Comparison of ENCODE assay signal across 18 cellular contexts in the genomic region with DNA sequence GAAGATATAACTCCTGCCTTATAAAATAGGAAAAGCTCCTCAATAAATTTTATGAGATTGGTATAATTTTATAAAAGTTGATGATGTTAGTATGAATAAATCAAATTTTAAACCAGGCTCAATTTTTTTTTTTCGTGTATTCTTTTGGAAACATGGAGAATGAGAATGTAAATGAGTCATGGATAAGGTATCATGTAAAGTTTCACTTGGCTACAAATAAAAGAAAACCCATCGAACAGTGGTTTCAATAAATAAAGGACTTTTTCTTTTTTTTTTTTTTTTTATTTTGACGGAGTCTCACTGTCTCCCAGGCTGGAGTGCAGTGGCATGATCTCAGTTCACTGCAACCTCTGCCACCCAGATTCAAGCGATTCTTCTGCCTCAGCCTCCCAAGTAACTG.
DNase-seq lines count a peak whose midpoint lies in the region; ATAC-seq, FAIRE-seq and TF ChIP-seq lines count a peak whose summit lies in the region.
"Had no signal": no experiment of that assay in that cellular context is flagged by ENCODE, and none has a peak within 500 bp of the region (broad histone marks: within the 10 kb centered on the region; RNA-seq: fewer than 3 reads in every experiment).

No MANE protein-coding gene starts in this region.

- H3K79me2 ChIP-seq in astrocyte (ENCODE audit: insufficient read depth, low read length): no peaks in the 10 kb centered on the region

- no peaks in the 10 kb centered on the region for H3K9me3 Mint-ChIP-seq in astrocyte (ENCODE audit: unreplicated experiment)
- H3K9me3 Mint-ChIP-seq: CD8-positive, alpha-beta memory T cell; HFFc6 had no signal

- no peak overlapping the region for H2AFZ ChIP-seq in astrocyte (ENCODE audit: low read depth, low read length)

- no peak overlapping the region for H3K4me3 Mint-ChIP-seq in astrocyte (ENCODE audit: unreplicated experiment)
- H3K4me3 Mint-ChIP-seq: B cell; CD8-positive, alpha-beta memory T cell; HFFc6 had no signal

- no peak for TF ChIP-seq POLR2A in spleen (IDR thresholded peaks at IDR 0.05)

- no peaks in the 10 kb centered on the region for H3K27me3 Mint-ChIP-seq in astrocyte (ENCODE audit: low read depth, unreplicated experiment)
- H3K27me3 Mint-ChIP-seq: B cell; CD8-positive, alpha-beta memory T cell had no signal

- peaks cover 2% of the 10 kb centered on the region for H3K36me3 Mint-ChIP-seq in astrocyte (ENCODE audit: low read depth, unreplicated experiment)

- DNase-seq in HT1080 (ENCODE audit: low read depth): peak; percentile 4
- peak; percentile 54 for DNase-seq in astrocyte (ENCODE audit: low read depth)
- DNase-seq in right cardiac atrium: no peak
- DNase-seq in T-helper 1 cell: no peak
- DNase-seq in spleen: no peak
- DNase-seq: Caco-2; CD8-positive, alpha-beta memory T cell; DMS79; GDM1; GOT3; H7; HFFc6 had no signal

- H3K4me1 Mint-ChIP-seq in astrocyte (ENCODE audit: low read depth, unreplicated experiment): no peaks in the 10 kb centered on the region

- no peak overlapping the region for H3K4me2 ChIP-seq in astrocyte (ENCODE audit: low read length)
- H3K4me2 ChIP-seq: BLaER1 treated with 17β-estradiol and CSF1 and Interleukin-3, amounts not matched to agents 10 nM and 100 nM had no signal

- H3K4me3 ChIP-seq in astrocyte (ENCODE audit: insufficient read depth, low read depth, low read length): no peak overlapping the region
- no peak overlapping the region for H3K4me3 ChIP-seq in right cardiac atrium (ENCODE audit: low read length)
- no peak overlapping the region for H3K4me3 ChIP-seq in spleen
- H3K4me3 ChIP-seq: BLaER1 treated with 17β-estradiol and CSF1 and Interleukin-3, amounts not matched to agents 10 nM and 100 nM had no signal

- no peaks in the 10 kb centered on the region for H4K20me1 ChIP-seq in astrocyte (ENCODE audit: insufficient read depth, low read length)

- no peak overlapping the region for H3K27ac Mint-ChIP-seq in astrocyte (ENCODE audit: unreplicated experiment)
- H3K27ac Mint-ChIP-seq: B cell; CD8-positive, alpha-beta memory T cell; HFFc6 had no signal

- TF ChIP-seq CTCF in astrocyte (IDR thresholded peaks at IDR 0.05; ENCODE audit: insufficient read depth, low read depth, low read length) (no peak), spleen (IDR thresholded peaks at IDR 0.05 in 8 of 11, conservative IDR thresholded peaks at IDR 0.05 in 3 of 11) (no peak)

- FAIRE-seq in astrocyte (lab: Jason Lieb, UNC) (no peak), colon (lab: Jason Lieb, UNC) (peak; percentile 33)
- FAIRE-seq: D721Med, GM12892 had no signal

- H3K36me3 ChIP-seq in astrocyte (ENCODE audit: insufficient read depth, low read length): peaks cover 2% of the 10 kb centered on the region
- H3K36me3 ChIP-seq in spleen: peaks cover 0 to 56% (median 15%) of the 10 kb centered on the region in 6 donors

- H3K27ac ChIP-seq in astrocyte (ENCODE audit: low read depth, low read length) (peak overlapping the region; percentile 0), right cardiac atrium (ENCODE audit: low read length) (no peak overlapping the region), spleen (no peak overlapping the region)
- H3K27ac ChIP-seq: BLaER1 treated with 17β-estradiol and CSF1 and Interleukin-3, amounts not matched to agents 10 nM and 100 nM had no signal

- 95% methylated on average over 4 of the region's 4 CpGs for WGBS in right cardiac atrium
- 95 to 98% (median 96%) methylated on average over 4 of the region's 4 CpGs for WGBS in spleen, 5 donors

- no peak overlapping the region for H3K9ac ChIP-seq in astrocyte (ENCODE audit: low read length)
- H3K9ac ChIP-seq: BLaER1 treated with 17β-estradiol and CSF1 and Interleukin-3, amounts not matched to agents 10 nM and 100 nM had no signal

- H3K9me3 ChIP-seq in astrocyte (ENCODE audit: insufficient read depth, low read depth, low read length) (no peaks in the 10 kb centered on the region), right cardiac atrium (ENCODE audit: control insufficient read depth, low read length) (no peaks in the 10 kb centered on the region), spleen (peaks cover 0 to 13% (median 2%) of the 10 kb centered on the region in 8 donors)
- H3K9me3 ChIP-seq: Caco-2 had no signal

- no peak for ATAC-seq in right cardiac atrium
- ATAC-seq: HCT116 had no signal

- intact Hi-C loops in right cardiac atrium (cut with DNase I) (no loop called here), spleen (cut with DNase I; ENCODE audit: low total_unique reads) (no loop called here)

- H3K4me1 ChIP-seq in astrocyte (ENCODE audit: insufficient read depth, low read length) (peaks cover 11% of the 10 kb centered on the region), right cardiac atrium (ENCODE audit: control insufficient read depth, insufficient read depth, low read length) (no peaks in the 10 kb centered on the region), spleen (peaks cover 1 to 12% (median 4%) of the 10 kb centered on the region in 6 donors)

- no peaks in the 10 kb centered on the region for H3K27me3 ChIP-seq in astrocyte (ENCODE audit: insufficient read depth, low read length)
- no peaks in the 10 kb centered on the region for H3K27me3 ChIP-seq in right cardiac atrium (ENCODE audit: control insufficient read depth, insufficient read depth)
- no peaks in the 10 kb centered on the region for H3K27me3 ChIP-seq in spleen (replicated peaks in 1 of 7)
- H3K27me3 ChIP-seq: BLaER1 treated with 17β-estradiol and CSF1 and Interleukin-3, amounts not matched to agents 10 nM and 100 nM had no signal

Comparison
In these comparisons a context has a peak if more than half of its experiments do, and no peak if none do; other contexts are left out.
1. DNase-seq: peak in HT1080 (single experiment) and astrocyte (single experiment); none in right cardiac atrium (0 of 3), T-helper 1 cell (0 of 5) and spleen (single experiment).